ENCODE assay signal across 8 cellular contexts in the genomic region with DNA sequence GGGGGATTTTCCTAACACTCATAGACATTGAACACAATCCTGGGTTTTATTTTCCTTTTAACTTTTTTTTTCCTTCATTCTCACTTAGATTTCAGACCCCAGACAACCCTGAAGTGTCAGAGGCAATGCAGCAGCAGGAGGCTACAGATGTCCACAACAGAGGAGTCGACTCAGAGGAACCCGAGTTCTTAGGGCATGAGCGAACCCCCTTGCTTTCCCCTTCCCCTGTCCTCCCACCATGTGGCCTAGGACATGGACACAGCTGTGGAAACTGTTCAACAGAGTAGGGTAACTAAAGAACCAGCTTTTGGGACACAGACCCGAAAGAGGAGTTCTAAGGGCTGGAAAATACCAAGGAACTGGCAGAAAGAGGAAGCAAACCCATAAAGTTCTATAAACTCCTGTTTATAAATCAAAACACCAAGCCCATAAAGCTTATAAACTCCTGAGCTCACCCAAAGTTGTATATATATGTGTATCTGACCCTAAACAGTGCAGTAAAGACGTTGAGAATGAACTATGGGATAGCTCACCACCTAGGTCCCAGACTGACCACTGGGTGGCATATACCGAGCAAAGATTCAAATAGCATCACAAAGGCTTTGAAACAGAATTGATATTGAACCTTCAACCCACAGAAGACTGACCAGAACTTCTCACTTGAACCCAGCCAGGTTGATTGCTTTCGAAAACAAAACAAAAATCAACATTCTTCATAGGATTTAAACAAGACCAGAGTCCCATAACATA. TPM values are rescaled to one million over a fixed set of nuclear protein-coding genes. Genes with fewer than 3 reads are reported as not detected.
A peak's percentile ranks its signal among the peaks of the same experiment; 100 is the strongest.
DNase-seq lines count a peak whose midpoint lies in the region; ATAC-seq, FAIRE-seq and TF ChIP-seq lines count a peak whose summit lies in the region.

No MANE protein-coding gene starts in this region.

- TF ChIP-seq CTCF in astrocyte of the spinal cord (IDR thresholded peaks at IDR 0.05; ENCODE audit: low read depth, low read length): peak; percentile 69

- no peak for FAIRE-seq in GM12892 (lab: Jason Lieb, UNC)

- H3K4me3 ChIP-seq in astrocyte of the spinal cord (ENCODE audit: low read depth, low read length): no peak overlapping the region

- no peak for TF ChIP-seq POLR2A in GM12892 (IDR thresholded peaks at IDR 0.05; ENCODE audit: low read depth, low read length)

- in situ Hi-C loops in astrocyte of the spinal cord (cut with HindIII; ENCODE audit: low sequenced_read_pairs): no loop called here

- no peak for ATAC-seq in GM19035 (IDR thresholded peaks at IDR 0.05; ENCODE audit: unreplicated experiment)

- peak; percentile 25 for DNase-seq in AG08396 (ENCODE audit: low spot score)
- DNase-seq in HT-29 (ENCODE audit: low spot score): peak; percentile 49
- peak; percentile 51 for DNase-seq in astrocyte of the spinal cord (ENCODE audit: low read depth, low spot score)
- peak; percentile 36 for DNase-seq in kidney tubule cell (ENCODE audit: low spot score)
- DNase-seq in ureter (ENCODE audit: low spot score): peak; percentile 13
- DNase-seq in GM12892 (ENCODE audit: insufficient read length): no peak
- DNase-seq in activated CD4-positive, alpha-beta T cell treated with anti-CD3 and anti-CD28 coated beads for 48 hours: no peak

RNA-seq across cellular contexts. Expression of gene CMTM4, which starts 33.9 kb away (rescaled TPM):
- 65.1 and 70.2 TPM in 2 replicates for total RNA-seq in HT-29 (2014; rRNA removed; shearing (Covaris generic))
- total RNA-seq in ureter: 31.6 TPM
- 0.55 TPM for polyA plus RNA-seq in GM12892 (2012; ENCODE audit: missing spikeins)

RNA-seq across cellular contexts. Expression of gene CMTM3, which starts 58.1 kb away (rescaled TPM):
- total RNA-seq in HT-29 (2014; rRNA removed; shearing (Covaris generic)): 2.5 and 4.1 TPM in 2 replicates
- 25.4 TPM for total RNA-seq in ureter
- polyA plus RNA-seq in GM12892 (2012; ENCODE audit: missing spikeins): 18.7 TPM

Comparison
In these comparisons a context has a peak if more than half of its experiments do, and no peak if none do; other contexts are left out.
1. DNase-seq: peak in AG08396 (single experiment), HT-29 (single experiment), astrocyte of the spinal cord (single experiment), kidney tubule cell (single experiment) and ureter (single experiment); none in GM12892 (single experiment) and activated CD4-positive, alpha-beta T cell treated with anti-CD3 and anti-CD28 coated beads for 48 hours (single experiment).